Comparison of ENCODE assay signal across 8 cellular contexts in the genomic region with DNA sequence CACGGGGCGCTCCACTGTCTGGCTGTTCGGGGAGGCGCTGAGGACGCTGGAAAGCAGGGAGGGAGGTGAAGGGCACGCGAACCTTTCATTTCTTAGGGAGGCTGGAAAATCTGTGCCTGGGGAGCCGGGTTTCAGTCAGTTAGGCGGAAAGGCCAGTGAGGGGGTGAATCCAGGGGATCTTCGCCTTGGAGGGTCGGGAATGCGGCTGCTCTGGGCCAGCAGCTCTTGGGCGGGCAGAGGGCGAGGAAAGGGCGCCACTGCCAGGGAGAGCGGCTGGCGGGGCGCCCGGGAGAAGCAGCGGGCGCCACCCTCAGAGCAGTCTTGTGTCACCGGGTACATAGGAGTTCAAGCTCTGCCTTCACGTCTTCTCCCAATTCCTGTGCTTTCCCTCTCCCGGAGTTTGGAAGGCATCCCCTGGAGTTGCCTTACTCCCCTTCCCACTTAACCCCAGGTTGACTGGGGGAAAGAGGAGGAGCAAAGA. TPM values are rescaled to one million over a fixed set of nuclear protein-coding genes. Genes with fewer than 3 reads are reported as not detected.
DNase-seq lines count a peak whose midpoint lies in the region; ATAC-seq and TF ChIP-seq lines count a peak whose summit lies in the region.

No MANE protein-coding gene starts in this region.

- H3K4me1 ChIP-seq in ectodermal cell (ENCODE audit: control insufficient read depth, insufficient read depth, low read length) = peaks cover 28% of the 10 kb centered on the region
- H3K4me1 ChIP-seq in mucosa of descending colon (ENCODE audit: low read depth) = peaks cover 22% of the 10 kb centered on the region

- H3K36me3 ChIP-seq in ectodermal cell (ENCODE audit: control insufficient read depth, insufficient read depth, low read length) = no peaks in the 10 kb centered on the region
- H3K36me3 ChIP-seq in mucosa of descending colon (ENCODE audit: low read depth) = no peaks in the 10 kb centered on the region

- peaks cover 95% of the 10 kb centered on the region for H3K27me3 ChIP-seq in ectodermal cell (ENCODE audit: control insufficient read depth, insufficient read depth, low read length, poor library complexity, severe bottlenecking)

- WGBS in ectodermal cell, 2 experiments = 1% methylated on average over 24 of the region's 24 CpGs

- no peak overlapping the region for H3K27ac ChIP-seq in ectodermal cell (ENCODE audit: insufficient read depth, low read depth, low read length, poor library complexity, severe bottlenecking)

- H3K9me3 ChIP-seq in ectodermal cell (ENCODE audit: control insufficient read depth, low read length) (no peaks in the 10 kb centered on the region), mucosa of descending colon (no peaks in the 10 kb centered on the region)

- no peak for TF ChIP-seq CTCF in mucosa of descending colon (IDR thresholded peaks at IDR 0.05)

- peak overlapping the region; percentile 64 for H3K4me3 ChIP-seq in ectodermal cell (ENCODE audit: insufficient read depth, low read depth, low read length)
- no peak overlapping the region for H3K4me3 ChIP-seq in mucosa of descending colon

- intact Hi-C loops in mucosa of descending colon (cut with DNase I, micrococcal nuclease) = loop anchor here in 1 of 2 donors (10.0 kb wide), 1 partner anchor 1310 kb away; no protein-coding TSS in a partner anchor

- ATAC-seq in mucosa of descending colon (peak; percentile 48), HG03025 (IDR thresholded peaks at IDR 0.05; ENCODE audit: low FRiP score, unreplicated experiment) (no peak)

- DNase-seq in DMS153 (lab: John Stamatoyannopoulos, UW) (peak; percentile 3), NCI-H1105 (lab: John Stamatoyannopoulos, UW) (peak; percentile 45), mucosa of descending colon (peak; percentile 20 to 42 (median 33)), COR-L47 (lab: John Stamatoyannopoulos, UW) (no peak), UCSD-AML1 (lab: John Stamatoyannopoulos, UW; ENCODE audit: unreplicated experiment) (no peak)
- no peak for DNase-seq in stimulated activated CD4-positive, alpha-beta T cell treated with anti-CD3 and anti-CD28 coated beads, Interleukin-4, amount 100 ng/mL, for 4 hours

RNA-seq across cellular contexts. Expression of gene CCDC85A, which starts 1.4 kb away (rescaled TPM):
- 0.48 TPM for polyA plus RNA-seq in ectodermal cell (2013, experiment 1 of 4)
- polyA plus RNA-seq in ectodermal cell (2013, experiment 2 of 4) = 0.25 TPM
- polyA plus RNA-seq in ectodermal cell (2013, experiment 3 of 4) = 0.43 TPM
- 0.28 TPM for polyA plus RNA-seq in ectodermal cell (2013, experiment 4 of 4)
- total RNA-seq in mucosa of descending colon = 1 to 10 TPM in 1 of 3 donors, under 1 TPM in 2; 0.41 to 2.7 (median 0.49) TPM

Comparison
In these comparisons a context has a peak if more than half of its experiments do, and no peak if none do; other contexts are left out.
1. DNase-seq: peak in DMS153 (single experiment), NCI-H1105 (single experiment) and mucosa of descending colon (3 of 3); none in stimulated activated CD4-positive, alpha-beta T cell treated with anti-CD3 and anti-CD28 coated beads, Interleukin-4, amount 100 ng/mL, for 4 hours (0 of 2), COR-L47 (single experiment) and UCSD-AML1 (single experiment).